In genomic region chr1:41218152-41218551, GRCh38 we compare ENCODE assay signal across 6 cellular contexts.
"Had no signal": no experiment of that assay in that cellular context is flagged by ENCODE, and none has a peak within 500 bp of the region (broad histone marks: within the 10 kb centered on the region; RNA-seq: fewer than 3 reads in every experiment).

No MANE protein-coding gene starts in this region.

- H3K27ac ChIP-seq: HL-60, KMS-11 had no signal

- DNase-seq: IMR-90, KBM-7, KG1 had no signal

- FAIRE-seq: HTR-8/SVneo had no signal

- H3K4me2 ChIP-seq: KMS-11 had no signal

- H3K9ac ChIP-seq: KMS-11 had no signal
